ENCODE assay signal across 2 cellular contexts in the genomic region with DNA sequence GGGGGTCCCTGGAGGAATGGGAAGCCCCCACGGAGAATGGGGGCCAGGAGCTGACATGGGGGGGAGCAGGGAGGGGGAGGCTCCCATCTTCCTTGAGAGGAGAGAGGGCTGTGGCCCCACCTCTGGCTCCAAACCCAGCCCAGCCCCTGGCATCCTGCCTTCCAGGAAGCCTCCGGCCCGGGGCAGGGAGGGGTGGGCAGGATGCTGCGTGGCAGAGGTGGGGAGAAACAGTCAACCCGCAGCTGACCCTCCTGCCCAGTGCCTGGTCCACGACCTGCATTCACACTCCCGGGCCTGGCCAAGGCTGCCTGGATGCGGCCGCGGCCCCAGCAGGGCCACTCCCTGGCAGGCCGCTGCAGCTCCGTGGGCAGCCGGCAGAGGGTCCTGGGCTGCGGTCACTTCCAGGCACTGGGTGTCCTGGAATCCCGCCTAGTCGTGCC.
TF ChIP-seq lines count a peak whose summit lies in the region.

No MANE protein-coding gene starts in this region.

TF ChIP-seq in SK-N-SH, 30 proteins besides CTCF, POLR2A, EP300 and RAD21 (continued from another document):
- TF ChIP-seq GATA2 (CRISPR knock-in tag; IDR thresholded peaks at IDR 0.05) (no peak), RCOR1 (IDR thresholded peaks at IDR 0.05; ENCODE audit: low read length) (no peak), NFIC (IDR thresholded peaks at IDR 0.05; ENCODE audit: borderline replicate concordance) (no peak), TAF1 (IDR thresholded peaks at IDR 0.05; ENCODE audit: borderline replicate concordance, low read depth, low read length) (no peak), MXI1 (IDR thresholded peaks at IDR 0.05; ENCODE audit: low read depth, low read length) (no peak), RXRA (IDR thresholded peaks at IDR 0.05; ENCODE audit: borderline replicate concordance, low read depth) (no peak), YY1 (IDR thresholded peaks at IDR 0.05; ENCODE audit: low read depth) (no peak), FOXJ3 (CRISPR knock-in tag; IDR thresholded peaks at IDR 0.05) (no peak), ELF1 (IDR thresholded peaks at IDR 0.05) (no peak), SIN3A (IDR thresholded peaks at IDR 0.05; ENCODE audit: borderline replicate concordance, low read depth, low read length) (no peak), FOXM1 (IDR thresholded peaks at IDR 0.05; ENCODE audit: low read depth) (no peak), SMC3 (IDR thresholded peaks at IDR 0.05; ENCODE audit: low read depth, low read length) (no peak), GABPA (IDR thresholded peaks at IDR 0.05; ENCODE audit: low read depth) (no peak), JUND (IDR thresholded peaks at IDR 0.05) (no peak), POLR2AphosphoS5 (IDR thresholded peaks at IDR 0.05; ENCODE audit: low read depth, low read length) (no peak), RFX5 (IDR thresholded peaks at IDR 0.05; ENCODE audit: low read length) (no peak)
- TF ChIP-seq, protein P1, sequence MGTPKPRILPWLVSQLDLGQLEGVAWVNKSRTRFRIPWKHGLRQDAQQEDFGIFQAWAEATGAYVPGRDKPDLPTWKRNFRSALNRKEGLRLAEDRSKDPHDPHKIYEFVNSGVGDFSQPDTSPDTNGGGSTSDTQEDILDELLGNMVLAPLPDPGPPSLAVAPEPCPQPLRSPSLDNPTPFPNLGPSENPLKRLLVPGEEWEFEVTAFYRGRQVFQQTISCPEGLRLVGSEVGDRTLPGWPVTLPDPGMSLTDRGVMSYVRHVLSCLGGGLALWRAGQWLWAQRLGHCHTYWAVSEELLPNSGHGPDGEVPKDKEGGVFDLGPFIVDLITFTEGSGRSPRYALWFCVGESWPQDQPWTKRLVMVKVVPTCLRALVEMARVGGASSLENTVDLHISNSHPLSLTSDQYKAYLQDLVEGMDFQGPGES (IDR thresholded peaks at IDR 0.05; ENCODE audit: low read depth, low read length), result no peak
- TF ChIP-seq, protein P2, sequence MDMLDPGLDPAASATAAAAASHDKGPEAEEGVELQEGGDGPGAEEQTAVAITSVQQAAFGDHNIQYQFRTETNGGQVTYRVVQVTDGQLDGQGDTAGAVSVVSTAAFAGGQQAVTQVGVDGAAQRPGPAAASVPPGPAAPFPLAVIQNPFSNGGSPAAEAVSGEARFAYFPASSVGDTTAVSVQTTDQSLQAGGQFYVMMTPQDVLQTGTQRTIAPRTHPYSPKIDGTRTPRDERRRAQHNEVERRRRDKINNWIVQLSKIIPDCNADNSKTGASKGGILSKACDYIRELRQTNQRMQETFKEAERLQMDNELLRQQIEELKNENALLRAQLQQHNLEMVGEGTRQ (IDR thresholded peaks at IDR 0.05; ENCODE audit: borderline replicate concordance, low read depth, low read length), result no peak
- TF ChIP-seq, protein P3, sequence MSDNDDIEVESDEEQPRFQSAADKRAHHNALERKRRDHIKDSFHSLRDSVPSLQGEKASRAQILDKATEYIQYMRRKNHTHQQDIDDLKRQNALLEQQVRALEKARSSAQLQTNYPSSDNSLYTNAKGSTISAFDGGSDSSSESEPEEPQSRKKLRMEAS (IDR thresholded peaks at IDR 0.05; ENCODE audit: low read depth), result no peak
TF ChIP-seq in SK-N-SH: peak in this region for 0.

TF ChIP-seq in endothelial cell of umbilical vein, 7 proteins besides CTCF, POLR2A, EP300 and RAD21:
- TF ChIP-seq FOS (IDR thresholded peaks at IDR 0.05; ENCODE audit: borderline replicate concordance, insufficient read depth, low read length) (no peak), EZH2 (IDR thresholded peaks at IDR 0.05; ENCODE audit: borderline replicate concordance, low read depth, low read length, severe bottlenecking) (no peak), MYC (IDR thresholded peaks at IDR 0.05; ENCODE audit: low read depth, low read length) (no peak), POLR2AphosphoS5 (IDR thresholded peaks at IDR 0.05; ENCODE audit: insufficient read depth, low read depth, low read length) (no peak), JUN (IDR thresholded peaks at IDR 0.05; ENCODE audit: borderline replicate concordance, insufficient read depth, insufficient read length, low read depth) (no peak), GATA2 (IDR thresholded peaks at IDR 0.05; ENCODE audit: insufficient read depth, insufficient read length, low read depth, low read length) (no peak)
- TF ChIP-seq, protein P3 (IDR thresholded peaks at IDR 0.05; ENCODE audit: insufficient read depth, insufficient read length), result no peak
TF ChIP-seq in endothelial cell of umbilical vein: peak in this region for 0.
